8 cellular contexts compared by ENCODE assay signal in genomic region chr12:1117970-1118563, GRCh38.
DNase-seq lines count a peak whose midpoint lies in the region; ATAC-seq and TF ChIP-seq lines count a peak whose summit lies in the region.

No MANE protein-coding gene starts in this region.

- TF ChIP-seq EP300 in SK-N-SH (IDR thresholded peaks at IDR 0.05; ENCODE audit: borderline replicate concordance in 1 of 2, low read depth in 1 of 2, low read length in 1 of 2) = no peak

- H3K36me3 ChIP-seq in SK-N-SH (replicated peaks in 1 of 2; ENCODE audit: control insufficient read depth in 1 of 2, insufficient read depth in 2 of 2, low read length in 1 of 2) = peaks cover 0 to 15% of the 10 kb centered on the region in 2 experiments
- H3K36me3 ChIP-seq in cardiac muscle cell = peaks cover 4% of the 10 kb centered on the region

- WGBS in SK-N-SH (ENCODE audit: low lambda C conversion rate) = 21% methylated on average over 5 of the region's 5 CpGs

- H3K9ac ChIP-seq in SK-N-SH = no peak overlapping the region

- POLR2A ChIA-PET in SK-N-SH (lab: Yijun Ruan, JAX) = interaction anchor here (0.9 to 1.3 kb wide), 2 partner anchors 465 to 488 kb away, joined by 3 read pairs; no protein-coding TSS in a partner anchor
- POLR2A ChIA-PET in activated naive CD8-positive, alpha-beta T cell treated with anti-CD3 and anti-CD28 coated beads, Interleukin-2, amount 10 ng/mL, durations not matched to agents 7 days and 5 days (lab: Charles Lee) = interaction anchor here (2.0 kb wide), 1 partner anchor 465 kb away, joined by 14 read pairs; no protein-coding TSS in a partner anchor

- CTCF ChIA-PET in SK-N-SH (lab: Yijun Ruan, JAX) = interaction anchor here (0.6 to 5.9 kb wide), 128 partner anchors 8 to 822 kb away, joined by 3 to 268 read pairs (median 4); partner anchors contain the start of gene WNT5B

- peak; percentile 99 for TF ChIP-seq CTCF in SK-N-SH (IDR thresholded peaks at IDR 0.05)
- peak; percentile 83 for TF ChIP-seq CTCF in cardiac muscle cell (IDR thresholded peaks at IDR 0.05; ENCODE audit: low read depth, low read length)

- H3K4me3 ChIP-seq in SK-N-SH (ENCODE audit: low read depth in 2 of 2, low read length in 1 of 2) (no peak overlapping the region; a peak in 1 of 4 replicates), cardiac muscle cell (no peak overlapping the region)

- H2AFZ ChIP-seq in SK-N-SH (ENCODE audit: low read depth) = no peak overlapping the region

- peaks cover 10% of the 10 kb centered on the region for H3K4me1 Mint-ChIP-seq in activated naive CD8-positive, alpha-beta T cell treated with anti-CD3 and anti-CD28 coated beads, Interleukin-2, amount 10 ng/mL, durations not matched to agents 7 days and 5 days

- DNase-seq in EH (ENCODE audit: low read depth) (peak; percentile 77), NCI-H1105 (lab: John Stamatoyannopoulos, UW) (peak; percentile 78), SK-N-SH (peak; percentile 45), cardiac muscle cell (ENCODE audit: low read depth in 1 of 2, low spot score in 1 of 2) (peak; percentile 84 to 85), pulmonary artery endothelial cell (ENCODE audit: low read depth, low spot score) (peak; percentile 53)
- peak; percentile 63 for DNase-seq in activated naive CD8-positive, alpha-beta T cell treated with anti-CD3 and anti-CD28 coated beads, Interleukin-2, amount 10 ng/mL, durations not matched to agents 7 days and 5 days

- H3K4me2 ChIP-seq in SK-N-SH = no peak overlapping the region

- H3F3A ChIP-seq in SK-N-SH (replicated peaks; ENCODE audit: insufficient read depth) = peaks cover 30% of the 10 kb centered on the region

- H3K27me3 Mint-ChIP-seq in activated naive CD8-positive, alpha-beta T cell treated with anti-CD3 and anti-CD28 coated beads, Interleukin-2, amount 10 ng/mL, durations not matched to agents 7 days and 5 days = no peaks in the 10 kb centered on the region

- no peaks in the 10 kb centered on the region for H3K9me3 Mint-ChIP-seq in activated naive CD8-positive, alpha-beta T cell treated with anti-CD3 and anti-CD28 coated beads, Interleukin-2, amount 10 ng/mL, durations not matched to agents 7 days and 5 days

- H4K20me1 ChIP-seq in SK-N-SH (ENCODE audit: insufficient read depth) = no peaks in the 10 kb centered on the region

- peaks cover 0 to 14% of the 10 kb centered on the region in 2 experiments; a peak in 2 of 4 replicates for H3K4me1 ChIP-seq in SK-N-SH (ENCODE audit: control insufficient read depth in 1 of 2, insufficient read depth in 2 of 2, low read depth in 1 of 2, low read length in 1 of 2)
- H3K4me1 ChIP-seq in cardiac muscle cell (ENCODE audit: low read depth) = peaks cover 25% of the 10 kb centered on the region

- TF ChIP-seq RAD21 in SK-N-SH (IDR thresholded peaks at IDR 0.05; ENCODE audit: low read length) = peak; percentile 97

- H3K79me2 ChIP-seq in SK-N-SH (ENCODE audit: insufficient read depth) = peaks cover 37% of the 10 kb centered on the region

- no peaks in the 10 kb centered on the region for H3K9me2 ChIP-seq in SK-N-SH

- no peaks in the 10 kb centered on the region for H3K36me3 Mint-ChIP-seq in activated naive CD8-positive, alpha-beta T cell treated with anti-CD3 and anti-CD28 coated beads, Interleukin-2, amount 10 ng/mL, durations not matched to agents 7 days and 5 days

- H3K27ac ChIP-seq in SK-N-SH (ENCODE audit: low read depth in 2 of 2, low read length in 1 of 2) (no peak overlapping the region), cardiac muscle cell (peak overlapping the region; percentile 27)

- H3K27me3 ChIP-seq in SK-N-SH (ENCODE audit: insufficient read depth) (no peaks in the 10 kb centered on the region), cardiac muscle cell (no peaks in the 10 kb centered on the region)

- peak; percentile 55 for ATAC-seq in activated naive CD8-positive, alpha-beta T cell treated with anti-CD3 and anti-CD28 coated beads, Interleukin-2, amount 10 ng/mL, durations not matched to agents 7 days and 5 days (ENCODE audit: low read depth)
- no peak for ATAC-seq in HG03520 (IDR thresholded peaks at IDR 0.05; ENCODE audit: unreplicated experiment)
- no peak for ATAC-seq in HG02870 (IDR thresholded peaks at IDR 0.05; ENCODE audit: unreplicated experiment)

- no peak overlapping the region for H3K27ac Mint-ChIP-seq in activated naive CD8-positive, alpha-beta T cell treated with anti-CD3 and anti-CD28 coated beads, Interleukin-2, amount 10 ng/mL, durations not matched to agents 7 days and 5 days

- H3K4me3 Mint-ChIP-seq in activated naive CD8-positive, alpha-beta T cell treated with anti-CD3 and anti-CD28 coated beads, Interleukin-2, amount 10 ng/mL, durations not matched to agents 7 days and 5 days = no peak overlapping the region

- H3K9me3 ChIP-seq in SK-N-SH = no peaks in the 10 kb centered on the region
- H3K9me3 ChIP-seq in cardiac muscle cell (ENCODE audit: low read depth) = no peaks in the 10 kb centered on the region

TF ChIP-seq in SK-N-SH, 30 proteins besides CTCF, POLR2A, EP300 and RAD21:
- TF ChIP-seq FOXM1 (IDR thresholded peaks at IDR 0.05; ENCODE audit: low read depth) = no peak
- TF ChIP-seq TCF12 (IDR thresholded peaks at IDR 0.05) = no peak
- peak; percentile 89 for TF ChIP-seq SMC3 (IDR thresholded peaks at IDR 0.05; ENCODE audit: low read depth, low read length)
- TF ChIP-seq REST (IDR thresholded peaks at IDR 0.05; ENCODE audit: low read depth, low read length) = no peak
